In genomic region chr14:68704736-68705720, GRCh38 we compare ENCODE assay signal across 15 cellular contexts.
A peak's percentile ranks its signal among the peaks of the same experiment; 100 is the strongest.
DNase-seq lines count a peak whose midpoint lies in the region; ATAC-seq, FAIRE-seq and TF ChIP-seq lines count a peak whose summit lies in the region.
"Had no signal": no experiment of that assay in that cellular context is flagged by ENCODE, and none has a peak within 500 bp of the region (broad histone marks: within the 10 kb centered on the region; RNA-seq: fewer than 3 reads in every experiment).

No MANE protein-coding gene starts in this region.

- no peak for TF ChIP-seq POLR2A in H54 (IDR thresholded peaks at IDR 0.05; ENCODE audit: low read depth, low read length)
- TF ChIP-seq POLR2A in gastroesophageal sphincter (IDR thresholded peaks at IDR 0.05): no peak

- DNase-seq in H54 (ENCODE audit: insufficient read length, low spot score) (peak; percentile 35), sciatic nerve (ENCODE audit: low spot score) (peak; percentile 34), brain microvascular endothelial cell (no peak), NCI-H2081 treated with DMSO at 0.1 percent for 48 hours (lab: John Stamatoyannopoulos, UW) (no peak), NCI-H2107 (lab: John Stamatoyannopoulos, UW) (no peak)
- DNase-seq: DMS 273 treated with DMSO at 0.1 percent for 48 hours; effector CD8-positive, alpha-beta T cell; NCI-H1694 treated with DMSO at 0.1 percent for 48 hours; OCI-M1; stimulated activated CD4-positive, alpha-beta T cell treated with anti-CD3 and anti-CD28 coated beads, Interleukin-4, amount 100 ng/mL, for 1 hour had no signal

- H3K4me1 ChIP-seq in gastroesophageal sphincter: peaks cover 0 to 35% (median 14%) of the 10 kb centered on the region in 3 donors

- H3K36me3 ChIP-seq in gastroesophageal sphincter (no peaks in the 10 kb centered on the region), brain microvascular endothelial cell (replicated peaks) (no peaks in the 10 kb centered on the region)
- H3K36me3 ChIP-seq: thoracic aorta had no signal

- H3K4me3 ChIP-seq in gastroesophageal sphincter (no peak overlapping the region), brain microvascular endothelial cell (ENCODE audit: low read depth, low read length) (no peak overlapping the region)
- H3K4me3 ChIP-seq: thoracic aorta had no signal

- TF ChIP-seq EP300 in gastroesophageal sphincter (IDR thresholded peaks at IDR 0.05): no peak

- WGBS in gastroesophageal sphincter (ENCODE audit: low coverage in 1 of 2), 2 donors: 50 to 81% methylated on average over 2 to 7 of the region's 16 CpGs

- H3K9me3 ChIP-seq in gastroesophageal sphincter: no peaks in the 10 kb centered on the region
- H3K9me3 ChIP-seq: thoracic aorta had no signal

- TF ChIP-seq CTCF in gastroesophageal sphincter (IDR thresholded peaks at IDR 0.05) (no peak), brain microvascular endothelial cell (IDR thresholded peaks at IDR 0.05; ENCODE audit: low read depth, low read length, missing control alignments) (no peak)

- H3K27ac ChIP-seq in gastroesophageal sphincter (peak overlapping the region in 1 of 4 donors; percentile 26), brain microvascular endothelial cell (no peak overlapping the region)
- H3K27ac ChIP-seq: thoracic aorta, VCaP had no signal

- ATAC-seq in SK-N-SH treated with all-trans-retinoic acid at 6 μM for 48 hours (peak; percentile 78), gastroesophageal sphincter (peak; percentile 52), sciatic nerve (no peak), GM21529 (IDR thresholded peaks at IDR 0.05; ENCODE audit: unreplicated experiment) (no peak)

- in situ Hi-C loops in brain microvascular endothelial cell (cut with HindIII; ENCODE audit: low pct_ligation_motif_present, low sequenced_read_pairs): no loop called here

- no peaks in the 10 kb centered on the region for H3K27me3 ChIP-seq in gastroesophageal sphincter
- H3K27me3 ChIP-seq in brain microvascular endothelial cell (replicated peaks): no peaks in the 10 kb centered on the region

- intact Hi-C loops in sciatic nerve (cut with DNase I): no loop called here

- no peak for FAIRE-seq in H54 (lab: Jason Lieb, UNC)

TF ChIP-seq in SK-N-SH treated with all-trans-retinoic acid at 6 μM for 48 hours, 23 proteins besides CTCF, POLR2A, EP300 and RAD21:
- TF ChIP-seq ZFP3 (CRISPR knock-in tag; IDR thresholded peaks at IDR 0.05) (no peak), RARB (CRISPR knock-in tag; IDR thresholded peaks at IDR 0.05) (no peak), PPARA (CRISPR knock-in tag; IDR thresholded peaks at IDR 0.05; ENCODE audit: borderline replicate concordance) (no peak), CSRNP3 (CRISPR knock-in tag; IDR thresholded peaks at IDR 0.05) (no peak), TCF4 (CRISPR knock-in tag; IDR thresholded peaks at IDR 0.05; ENCODE audit: borderline replicate concordance) (no peak), POU6F1 (CRISPR knock-in tag; IDR thresholded peaks at IDR 0.05; ENCODE audit: borderline replicate concordance, low read depth) (no peak), BACH2 (CRISPR knock-in tag; IDR thresholded peaks at IDR 0.05; ENCODE audit: borderline replicate concordance) (no peak), GLIS3 (CRISPR knock-in tag; IDR thresholded peaks at IDR 0.05) (no peak), OSR1 (CRISPR knock-in tag; IDR thresholded peaks at IDR 0.05) (no peak), CREB5 (CRISPR knock-in tag; IDR thresholded peaks at IDR 0.05; ENCODE audit: low read depth) (no peak), ZFP30 (CRISPR knock-in tag; IDR thresholded peaks at IDR 0.05) (no peak), ESRRG (CRISPR knock-in tag; IDR thresholded peaks at IDR 0.05) (no peak), PATZ1 (CRISPR knock-in tag; IDR thresholded peaks at IDR 0.05; ENCODE audit: borderline replicate concordance) (no peak), ISL1 (CRISPR knock-in tag; IDR thresholded peaks at IDR 0.05) (no peak)

Comparison
In these comparisons a context has a peak if more than half of its experiments do, and no peak if none do; other contexts are left out.
1. DNase-seq: peak in H54 (single experiment) and sciatic nerve (single experiment); none in brain microvascular endothelial cell (single experiment), NCI-H2081 treated with DMSO at 0.1 percent for 48 hours (single experiment) and NCI-H2107 (single experiment).
2. ATAC-seq: peak in SK-N-SH treated with all-trans-retinoic acid at 6 μM for 48 hours (single experiment) and gastroesophageal sphincter (single experiment); none in sciatic nerve (single experiment) and GM21529 (single experiment).